ENCODE assay signal across 12 cellular contexts in genomic region chr1:116326486-116326885, GRCh38. TPM values are rescaled to one million over a fixed set of nuclear protein-coding genes. Genes with fewer than 3 reads are reported as not detected.
DNase-seq lines count a peak whose midpoint lies in the region; ATAC-seq and TF ChIP-seq lines count a peak whose summit lies in the region.
"Had no signal": no experiment of that assay in that cellular context is flagged by ENCODE, and none has a peak within 500 bp of the region (broad histone marks: within the 10 kb centered on the region; RNA-seq: fewer than 3 reads in every experiment).

No MANE protein-coding gene starts in this region.

- no peak overlapping the region for H3K4me3 ChIP-seq in spleen
- H3K4me3 ChIP-seq: smooth muscle cell had no signal

- no peak for DNase-seq in activated CD4-positive, alpha-beta T cell treated with anti-CD3 and anti-CD28 coated beads, Interleukin-2, amount 10 ng/mL, durations not matched to agents 24 days and 14 days
- DNase-seq in activated CD4-positive, alpha-beta T cell treated with anti-CD3 and anti-CD28 coated beads for 48 hours: no peak
- DNase-seq in NCI-H345 treated with DMSO at 0.1 percent for 48 hours (lab: John Stamatoyannopoulos, UW; ENCODE audit: unreplicated experiment) (peak; percentile 74), spleen (no peak)
- DNase-seq in central memory CD8-positive, alpha-beta T cell (ENCODE audit: low spot score in 2 of 2): no peak
- no peak for DNase-seq in stimulated activated CD4-positive, alpha-beta T cell treated with anti-CD3 and anti-CD28 coated beads, Interleukin-4, amount 100 ng/mL, for 4 hours
- DNase-seq: anterior cingulate cortex, NCI-H1436 had no signal

- H3K4me1 ChIP-seq in spleen: peaks cover 0 to 25% (median 7%) of the 10 kb centered on the region in 6 donors

- TF ChIP-seq POLR2A in spleen (IDR thresholded peaks at IDR 0.05) (no peak), GM18505 (IDR thresholded peaks at IDR 0.05; ENCODE audit: borderline replicate concordance, extremely low read depth, insufficient read depth, insufficient read length) (no peak)

- H3K27me3 ChIP-seq in spleen (replicated peaks in 1 of 7): no peaks in the 10 kb centered on the region

- H3K9me3 ChIP-seq in spleen: no peaks in the 10 kb centered on the region

- H3K4me1 Mint-ChIP-seq in activated CD4-positive, alpha-beta T cell treated with anti-CD3 and anti-CD28 coated beads, Interleukin-2, amount 10 ng/mL, durations not matched to agents 24 days and 14 days: peaks cover 52% of the 10 kb centered on the region
- peaks cover 37% of the 10 kb centered on the region for H3K4me1 Mint-ChIP-seq in central memory CD8-positive, alpha-beta T cell

- intact Hi-C loops in activated CD4-positive, alpha-beta T cell treated with anti-CD3 and anti-CD28 coated beads, Interleukin-2, amount 10 ng/mL, durations not matched to agents 24 days and 14 days (cut with micrococcal nuclease): no loop called here
- intact Hi-C loops in spleen (cut with DNase I; ENCODE audit: low total_unique reads): no loop called here

- no peaks in the 10 kb centered on the region for H3K36me3 Mint-ChIP-seq in activated CD4-positive, alpha-beta T cell treated with anti-CD3 and anti-CD28 coated beads, Interleukin-2, amount 10 ng/mL, durations not matched to agents 24 days and 14 days (ENCODE audit: low read depth)
- H3K36me3 Mint-ChIP-seq in central memory CD8-positive, alpha-beta T cell (ENCODE audit: insufficient read depth): no peaks in the 10 kb centered on the region

- 94 to 100% (median 94%) methylated on average over 1 of the region's 1 CpG for WGBS in spleen, 5 donors

- no peaks in the 10 kb centered on the region for H3K27me3 Mint-ChIP-seq in activated CD4-positive, alpha-beta T cell treated with anti-CD3 and anti-CD28 coated beads, Interleukin-2, amount 10 ng/mL, durations not matched to agents 24 days and 14 days
- H3K27me3 Mint-ChIP-seq in central memory CD8-positive, alpha-beta T cell: no peaks in the 10 kb centered on the region

- peaks cover 5% of the 10 kb centered on the region for H3K9me3 Mint-ChIP-seq in activated CD4-positive, alpha-beta T cell treated with anti-CD3 and anti-CD28 coated beads, Interleukin-2, amount 10 ng/mL, durations not matched to agents 24 days and 14 days
- H3K9me3 Mint-ChIP-seq in central memory CD8-positive, alpha-beta T cell: no peaks in the 10 kb centered on the region

- peak overlapping the region; percentile 51 for H3K4me3 Mint-ChIP-seq in activated CD4-positive, alpha-beta T cell treated with anti-CD3 and anti-CD28 coated beads, Interleukin-2, amount 10 ng/mL, durations not matched to agents 24 days and 14 days
- peak overlapping the region; percentile 33 for H3K4me3 Mint-ChIP-seq in central memory CD8-positive, alpha-beta T cell

- peak overlapping the region in 7 of 8 donors; percentile 11 to 78 (median 57) for H3K27ac ChIP-seq in spleen

- H3K36me3 ChIP-seq in spleen: no peaks in the 10 kb centered on the region

- H3K27ac Mint-ChIP-seq in activated CD4-positive, alpha-beta T cell treated with anti-CD3 and anti-CD28 coated beads, Interleukin-2, amount 10 ng/mL, durations not matched to agents 24 days and 14 days: peak overlapping the region; percentile 89
- peak overlapping the region; percentile 79 for H3K27ac Mint-ChIP-seq in central memory CD8-positive, alpha-beta T cell (ENCODE audit: low read depth)

- TF ChIP-seq CTCF in spleen (IDR thresholded peaks at IDR 0.05 in 8 of 11, conservative IDR thresholded peaks at IDR 0.05 in 3 of 11): no peak

- no peak for ATAC-seq in central memory CD8-positive, alpha-beta T cell (replicated peaks; ENCODE audit: extremely low read depth, poor library complexity, severe bottlenecking)
- ATAC-seq in HG02588 (IDR thresholded peaks at IDR 0.05; ENCODE audit: unreplicated experiment): no peak
- ATAC-seq in GM18505 (IDR thresholded peaks at IDR 0.05; ENCODE audit: unreplicated experiment): no peak
- ATAC-seq: SK-N-SH treated with all-trans-retinoic acid at 6 μM for 48 hours had no signal

RNA-seq across cellular contexts. Expression of gene ATP1A1, which starts 46.6 kb away (rescaled TPM):
- 252 and 261 TPM in 2 replicates for total RNA-seq in activated CD4-positive, alpha-beta T cell treated with anti-CD3 and anti-CD28 coated beads, Interleukin-2, amount 10 ng/mL, durations not matched to agents 24 days and 14 days
- 100 to 1,000 TPM; 123 to 209 (median 141) TPM for total RNA-seq in spleen
- polyA plus RNA-seq in spleen: 10 to 100 TPM; 34.5 to 62.0 (median 49.2) TPM
